8 cellular contexts compared by ENCODE assay signal in genomic region chr4:140149851-140150635, GRCh38. TPM values are rescaled to one million over a fixed set of nuclear protein-coding genes. Genes with fewer than 3 reads are reported as not detected.
DNase-seq lines count a peak whose midpoint lies in the region; ATAC-seq and TF ChIP-seq lines count a peak whose summit lies in the region.

No MANE protein-coding gene starts in this region.

- peak in 1 of 2 donors; percentile 31 for ATAC-seq in activated naive CD4-positive, alpha-beta T cell treated with anti-CD3 and anti-CD28 coated beads, Interleukin-2, amount 50 U/mL, for 72 hours
- ATAC-seq in HG02870 (IDR thresholded peaks at IDR 0.05; ENCODE audit: unreplicated experiment) = no peak

- TF ChIP-seq CTCF in glutamatergic neuron (IDR thresholded peaks at IDR 0.05; ENCODE audit: partially characterized antibody, unreplicated experiment) = no peak
- TF ChIP-seq CTCF in tibial artery (IDR thresholded peaks at IDR 0.05) = peak; percentile 29 to 32

- H3K4me1 ChIP-seq in SJCRH30 = no peaks in the 10 kb centered on the region
- peaks cover 0 to 7% (median 2%) of the 10 kb centered on the region in 4 donors for H3K4me1 ChIP-seq in tibial artery

- no peaks in the 10 kb centered on the region for H3K9me3 ChIP-seq in SJCRH30 (replicated peaks)
- no peaks in the 10 kb centered on the region for H3K9me3 ChIP-seq in tibial artery

- H3K9me3 Mint-ChIP-seq in activated naive CD4-positive, alpha-beta T cell treated with anti-CD3 and anti-CD28 coated beads, Interleukin-2, amount 50 U/mL, for 72 hours = no peaks in the 10 kb centered on the region
- peaks cover 21% of the 10 kb centered on the region for H3K9me3 Mint-ChIP-seq in glutamatergic neuron (ENCODE audit: unreplicated experiment)

- H3K27ac ChIP-seq in SJCRH30 = peak overlapping the region; percentile 65; the same call in 1 of the 2 replicates
- peak overlapping the region; percentile 96 for H3K27ac ChIP-seq in tibial artery

- H3K36me3 Mint-ChIP-seq in activated naive CD4-positive, alpha-beta T cell treated with anti-CD3 and anti-CD28 coated beads, Interleukin-2, amount 50 U/mL, for 72 hours = no peaks in the 10 kb centered on the region
- no peaks in the 10 kb centered on the region for H3K36me3 Mint-ChIP-seq in glutamatergic neuron (ENCODE audit: unreplicated experiment)

- peak; percentile 86 for DNase-seq in DMS53 (lab: John Stamatoyannopoulos, UW)
- DNase-seq in Jurkat, Clone E6-1 (ENCODE audit: low read depth, low spot score) = no peak
- peak; percentile 31 to 47 for DNase-seq in SJCRH30
- peak; percentile 35 to 65 for DNase-seq in activated naive CD4-positive, alpha-beta T cell treated with anti-CD3 and anti-CD28 coated beads, Interleukin-2, amount 50 U/mL, for 72 hours (ENCODE audit: low spot score in 2 of 2)
- peak; percentile 72 for DNase-seq in glutamatergic neuron
- peak in 47 of 56 donors; percentile 4 to 74 (median 49) for DNase-seq in nucleus accumbens (lab: John Stamatoyannopoulos, UW)
- DNase-seq in tibial artery = peak; percentile 75 to 83

- peaks cover 25% of the 10 kb centered on the region for H3K27me3 Mint-ChIP-seq in glutamatergic neuron (ENCODE audit: unreplicated experiment)

- peak overlapping the region; percentile 14 to 85 for H3K27ac Mint-ChIP-seq in activated naive CD4-positive, alpha-beta T cell treated with anti-CD3 and anti-CD28 coated beads, Interleukin-2, amount 50 U/mL, for 72 hours
- H3K27ac Mint-ChIP-seq in glutamatergic neuron (ENCODE audit: unreplicated experiment) = peak overlapping the region; percentile 95

- H3K4me3 ChIP-seq in Jurkat, Clone E6-1 (ENCODE audit: low read length) = peak overlapping the region; percentile 56
- H3K4me3 ChIP-seq in SJCRH30 (peak overlapping the region; percentile 68), tibial artery (peak overlapping the region; percentile 76 to 91)

- intact Hi-C loops in tibial artery (cut with DNase I; ENCODE audit: low total_unique reads) = loop anchor here (2.0 kb wide), 1 partner anchor 103 kb away; no protein-coding TSS in a partner anchor

- H3K4me3 Mint-ChIP-seq in glutamatergic neuron (ENCODE audit: unreplicated experiment) = peak overlapping the region; percentile 91

- peaks cover 28% of the 10 kb centered on the region for H3K4me1 Mint-ChIP-seq in glutamatergic neuron (ENCODE audit: low read depth, unreplicated experiment)

- H3K27me3 ChIP-seq in SJCRH30 = no peaks in the 10 kb centered on the region
- H3K27me3 ChIP-seq in tibial artery = no peaks in the 10 kb centered on the region

- H3K36me3 ChIP-seq in SJCRH30 = no peaks in the 10 kb centered on the region
- no peaks in the 10 kb centered on the region for H3K36me3 ChIP-seq in tibial artery

RNA-seq across cellular contexts. Expression of gene MAML3, which starts 3.9 kb away (rescaled TPM):
- 1.7 TPM for polyA plus RNA-seq in Jurkat, Clone E6-1 (2012; ENCODE audit: insufficient read depth, insufficient read length)
- total RNA-seq in SJCRH30 (2014; rRNA removed; shearing (Covaris generic)) = 0.23 and 0.42 TPM in 2 replicates
- 1 to 10 TPM in 1 of 2 donors, under 1 TPM in 1; 0.70 to 1.0 TPM for total RNA-seq in activated naive CD4-positive, alpha-beta T cell treated with anti-CD3 and anti-CD28 coated beads, Interleukin-2, amount 50 U/mL, for 72 hours
- total RNA-seq in glutamatergic neuron (ENCODE audit: unreplicated experiment) = 59.4 TPM

Comparison
In these comparisons a context has a peak if more than half of its experiments do, and no peak if none do; other contexts are left out.
1. RNA of gene MAML3, which starts 3.9 kb away (total RNA-seq): 59.4 TPM in glutamatergic neuron (single experiment); 0.70 to 1.0 TPM in activated naive CD4-positive, alpha-beta T cell treated with anti-CD3 and anti-CD28 coated beads, Interleukin-2, amount 50 U/mL, for 72 hours and 0.23 to 0.42 TPM in SJCRH30; every median in the first group is over 10 times any median in the second.
2. Peak in every context shown above with its lines, with median percentiles within 50 percentile points of each other: H3K4me3 ChIP-seq.